8 cellular contexts compared by ENCODE assay signal in genomic region chr12:76558684-76559276, GRCh38. TPM values are rescaled to one million over a fixed set of nuclear protein-coding genes. Genes with fewer than 3 reads are reported as not detected.
DNase-seq lines count a peak whose midpoint lies in the region; ATAC-seq and TF ChIP-seq lines count a peak whose summit lies in the region.

No MANE protein-coding gene starts in this region.

- DNase-seq in D341Med (ENCODE audit: low spot score) (peak; percentile 79), SHP77 treated with DMSO at 0.1 percent for 48 hours (lab: John Stamatoyannopoulos, UW) (peak; percentile 37), head of caudate nucleus (peak; percentile 22 to 77 (median 60)), trophoblast cell (peak; percentile 20 to 39), type B pancreatic cell (ENCODE audit: extremely low spot score, unreplicated experiment) (no peak)
- DNase-seq in activated naive CD4-positive, alpha-beta T cell treated with Interleukin-2 at 50 U/mL for 16 hours, result peak; percentile 82

- H3K79me2 ChIP-seq in trophoblast cell (ENCODE audit: control insufficient read depth, insufficient read depth, low read length, poor library complexity), result peaks cover 8% of the 10 kb centered on the region

- peaks cover 12% of the 10 kb centered on the region for H3K79me1 ChIP-seq in trophoblast cell (ENCODE audit: low read length)

- H4K12ac ChIP-seq in trophoblast cell (ENCODE audit: low read depth, low read length), result peak overlapping the region; percentile 37

- H3K9me3 ChIP-seq in HUES64 (ENCODE audit: insufficient read depth, low read depth, low read length) (no peaks in the 10 kb centered on the region), trophoblast cell (ENCODE audit: insufficient read depth, low read depth, low read length) (no peaks in the 10 kb centered on the region)

- H2BK5ac ChIP-seq in trophoblast cell (ENCODE audit: low read depth, low read length, poor library complexity), result peak overlapping the region; percentile 56

- peak overlapping the region; percentile 74 for H3K4me2 ChIP-seq in trophoblast cell (ENCODE audit: low read length)

- H3K9ac ChIP-seq in HUES64 (ENCODE audit: low read depth, low read length) (peak overlapping the region; percentile 87), trophoblast cell (ENCODE audit: low read length) (peak overlapping the region; percentile 97)

- under 1% methylated on average over 24 of the region's 24 CpGs for WGBS in HUES64
- WGBS in trophoblast cell (ENCODE audit: extremely low coverage, insufficient coverage, insufficient read length), result no CpG with 5 or more reads among the region's 24 CpGs

- no peak overlapping the region for H3K23ac ChIP-seq in trophoblast cell (ENCODE audit: low read length)

- H3K14ac ChIP-seq in trophoblast cell (ENCODE audit: low read length), result peak overlapping the region; percentile 87

- H4K91ac ChIP-seq in trophoblast cell (ENCODE audit: low read depth, low read length), result peak overlapping the region; percentile 72

- H3K9me3 Mint-ChIP-seq in type B pancreatic cell, result no peaks in the 10 kb centered on the region

- H2AK5ac ChIP-seq in trophoblast cell (ENCODE audit: low read length), result no peak overlapping the region

- H4K8ac ChIP-seq in trophoblast cell (ENCODE audit: low read depth, low read length), result peak overlapping the region; percentile 20

- no peak overlapping the region for H2BK12ac ChIP-seq in trophoblast cell (ENCODE audit: low read length)

- H3K18ac ChIP-seq in trophoblast cell (ENCODE audit: low read length), result peak overlapping the region; percentile 75

- no peaks in the 10 kb centered on the region for H3K27me3 ChIP-seq in HUES64 (ENCODE audit: insufficient read depth, low read length)
- H3K27me3 ChIP-seq in trophoblast cell (ENCODE audit: insufficient read depth, low read length), result no peaks in the 10 kb centered on the region

- H3K4me3 ChIP-seq in HUES64 (ENCODE audit: low read length) (peak overlapping the region; percentile 93), trophoblast cell (ENCODE audit: low read depth, low read length) (peak overlapping the region; percentile 98)

- H3K4me1 ChIP-seq in HUES64 (ENCODE audit: insufficient read depth, low read length), result peaks cover 20% of the 10 kb centered on the region; the same call in 1 of the 2 replicates
- no peaks in the 10 kb centered on the region for H3K4me1 ChIP-seq in trophoblast cell (ENCODE audit: control insufficient read depth in 1 of 2, insufficient read depth in 2 of 2, low read length in 2 of 2)

- peak overlapping the region; percentile 96 for H3K27ac Mint-ChIP-seq in type B pancreatic cell

- no peaks in the 10 kb centered on the region for H3K27me3 Mint-ChIP-seq in type B pancreatic cell

- peak overlapping the region; percentile 44 for H3K4ac ChIP-seq in trophoblast cell (ENCODE audit: low read depth, low read length)

- H3K4me1 Mint-ChIP-seq in type B pancreatic cell (ENCODE audit: unreplicated experiment), result peaks cover 16% of the 10 kb centered on the region

- ATAC-seq in GM21528 (IDR thresholded peaks at IDR 0.05; ENCODE audit: low FRiP score, unreplicated experiment), result peak; percentile 64

- peak overlapping the region; percentile 33 for H2AFZ ChIP-seq in trophoblast cell (ENCODE audit: insufficient read depth, low read length, poor library complexity)

- no peaks in the 10 kb centered on the region for H3K36me3 Mint-ChIP-seq in type B pancreatic cell

- H3K27ac ChIP-seq in HUES64 (ENCODE audit: low read depth, low read length), result peak overlapping the region; percentile 91
- peak overlapping the region; percentile 44 for H3K27ac ChIP-seq in trophoblast cell (ENCODE audit: low read depth, low read length)

- H3K4me3 Mint-ChIP-seq in type B pancreatic cell, result peak overlapping the region; percentile 98

- H3K36me3 ChIP-seq in HUES64 (ENCODE audit: insufficient read depth, low read length) (no peaks in the 10 kb centered on the region), trophoblast cell (ENCODE audit: control insufficient read depth in 1 of 2, insufficient read depth in 2 of 2, low read length in 2 of 2) (no peaks in the 10 kb centered on the region)

- no peak for TF ChIP-seq CTCF in type B pancreatic cell (conservative IDR thresholded peaks at IDR 0.05)

- intact Hi-C loops in head of caudate nucleus (cut with DNase I), result loop anchor here (2.0 to 5.0 kb wide), 2 partner anchors 206 to 211 kb away; partner anchors contain the start of genes BBS10 and ZDHHC17

- peak overlapping the region; percentile 4 for H2BK120ac ChIP-seq in trophoblast cell (ENCODE audit: insufficient read depth, low read length, poor library complexity)

RNA-seq across cellular contexts. Expression of gene OSBPL8, which starts 0.8 kb away (rescaled TPM):
- polyA plus RNA-seq in HUES64 (2013, experiment 1 of 2), result 36.7 TPM
- polyA plus RNA-seq in HUES64 (2013, experiment 2 of 2), result 39.2 TPM
- polyA plus RNA-seq in trophoblast cell (2013), result 25.8 and 26.5 TPM in 2 replicates
- 56.1 and 57.6 TPM in 2 replicates for total RNA-seq in type B pancreatic cell (ENCODE audit: low replicate concordance)
